ENCODE assay signal across 8 cellular contexts in the genomic region with DNA sequence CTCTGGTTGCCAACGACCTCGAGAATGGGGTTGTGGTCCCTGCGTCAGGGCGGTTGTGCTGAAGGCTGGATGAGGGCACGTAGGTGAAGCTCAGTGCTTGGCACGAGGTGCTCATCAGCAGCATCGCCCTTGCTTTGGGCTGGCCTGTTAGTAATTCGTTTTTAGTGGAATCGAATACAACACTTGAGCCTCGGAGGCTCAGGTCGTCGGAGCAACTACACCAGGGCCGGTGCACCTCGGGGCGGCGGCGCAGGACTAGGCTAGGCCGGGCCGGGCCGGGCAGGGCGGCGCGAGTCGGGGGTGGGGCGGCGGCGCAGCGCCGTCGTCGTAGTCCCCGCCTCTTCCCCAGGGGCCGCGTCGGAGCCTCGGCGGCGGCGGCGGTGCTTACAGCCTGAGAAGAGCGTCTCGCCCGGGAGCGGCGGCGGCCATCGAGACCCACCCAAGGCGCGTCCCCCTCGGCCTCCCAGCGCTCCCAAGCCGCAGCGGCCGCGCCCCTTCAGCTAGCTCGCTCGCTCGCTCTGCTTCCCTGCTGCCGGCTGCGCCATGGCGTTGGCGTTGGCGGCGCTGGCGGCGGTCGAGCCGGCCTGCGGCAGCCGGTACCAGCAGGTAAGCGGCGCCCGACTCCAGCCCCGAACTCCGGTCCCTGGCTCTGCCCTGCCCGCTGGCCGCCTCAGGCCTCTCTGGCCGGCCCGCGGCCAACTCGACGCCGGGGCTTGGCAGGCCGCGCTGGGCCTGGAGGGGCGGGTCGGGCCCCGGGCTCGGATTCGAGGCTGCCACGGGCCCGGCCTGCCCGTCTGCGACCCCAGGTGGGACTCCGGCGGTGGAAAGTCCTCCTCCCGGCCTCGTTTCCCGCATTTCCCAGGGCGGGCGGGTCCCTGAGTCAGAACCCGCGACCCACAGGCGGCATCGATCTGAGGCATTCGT. TPM values are rescaled to one million over a fixed set of nuclear protein-coding genes. Genes with fewer than 3 reads are reported as not detected.
DNase-seq lines count a peak whose midpoint lies in the region; ATAC-seq and TF ChIP-seq lines count a peak whose summit lies in the region.

A gene with protein sequence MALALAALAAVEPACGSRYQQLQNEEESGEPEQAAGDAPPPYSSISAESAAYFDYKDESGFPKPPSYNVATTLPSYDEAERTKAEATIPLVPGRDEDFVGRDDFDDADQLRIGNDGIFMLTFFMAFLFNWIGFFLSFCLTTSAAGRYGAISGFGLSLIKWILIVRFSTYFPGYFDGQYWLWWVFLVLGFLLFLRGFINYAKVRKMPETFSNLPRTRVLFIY (plus strand): TSS at position 348 of the 924 bp plus-strand sequence. CDS start 196 bp downstream, at position 544.

- H3K27ac ChIP-seq in dorsolateral prefrontal cortex, result peak within 1 kb of the TSS; percentile 87 to 100 (median 98)

- intact Hi-C loops in dorsolateral prefrontal cortex (cut with DNase I) (loop anchor here (2.0 to 5.0 kb wide), 4 partner anchors 34 to 96 kb away; a partner anchor contains a TSS), lower leg skin (cut with DNase I; ENCODE audit: low total_unique reads) (no loop called here)

- peak; percentile 99 for ATAC-seq in GM19025 (IDR thresholded peaks at IDR 0.05; ENCODE audit: low read depth, unreplicated experiment)
- peak; percentile 95 for ATAC-seq in HG03196 (IDR thresholded peaks at IDR 0.05; ENCODE audit: unreplicated experiment)

- no peaks in the 10 kb centered on the region for H3K27me3 ChIP-seq in dorsolateral prefrontal cortex

- TF ChIP-seq POLR2A in lower leg skin (IDR thresholded peaks at IDR 0.05), result peak in 1 of 2 donors; percentile 41

- H3K4me3 ChIP-seq in dorsolateral prefrontal cortex (peak within 1 kb of the TSS; percentile 54 to 97 (median 85)), lower leg skin (ENCODE audit: low read depth, poor library complexity, severe bottlenecking) (peak within 1 kb of the TSS; percentile 76)

- WGBS in lower leg skin, 2 donors, result 4 to 7% methylated on average over 35 to 59 of the region's 106 CpGs

- peak; percentile 54 to 65 for DNase-seq in AML-193 (lab: John Stamatoyannopoulos, UW)
- DNase-seq in NCI-H69 (lab: John Stamatoyannopoulos, UW), result peak; percentile 90
- DNase-seq in activated CD4-positive, alpha-beta T cell treated with anti-CD3 and anti-CD28 coated beads, Interleukin-2, amount 50 U/mL, for 48 hours, result peak; percentile 82 to 86
- peak; percentile 63 to 90 (median 75) for DNase-seq in dorsolateral prefrontal cortex
- DNase-seq in lower leg skin (ENCODE audit: low spot score in 2 of 2), result peak; percentile 76 to 96
- peak; percentile 82 to 84 for DNase-seq in stimulated activated CD4-positive, alpha-beta T cell treated with anti-CD3 and anti-CD28 coated beads, Interleukin-4, amount 100 ng/mL, for 4 hours

- TF ChIP-seq CTCF in dorsolateral prefrontal cortex (IDR thresholded peaks at IDR 0.05 in 54 of 56, conservative IDR thresholded peaks at IDR 0.05 in 2 of 56; ENCODE audit: low read depth in 1 of 56, partially characterized antibody in 56 of 56) (peak in 39 of 56 donors; percentile 5 to 63 (median 29)), lower leg skin (IDR thresholded peaks at IDR 0.05) (no peak)

RNA-seq across cellular contexts. Expression of the gene that starts here (rescaled TPM):
- 100 to 1,000 TPM in 118 of 120 experiments, 10 to 100 TPM in 2; 89.7 to 309 (median 217) TPM for total RNA-seq in dorsolateral prefrontal cortex
- 10 to 100 TPM; 25.8 to 83.9 (median 56.6) TPM for total RNA-seq in lower leg skin

Comparison
In these comparisons a context has a peak if more than half of its experiments do, and no peak if none do; other contexts are left out.
1. Peak in every context shown above with its lines: DNase-seq, ATAC-seq, H3K4me3 ChIP-seq and H3K27ac ChIP-seq.
2. CTCF ChIP-seq: peak in dorsolateral prefrontal cortex (39 of 56); none in lower leg skin (0 of 3).